Comparison of ENCODE assay signal across 10 cellular contexts in genomic region chr6:38673397-38674165, GRCh38. TPM values are rescaled to one million over a fixed set of nuclear protein-coding genes. Genes with fewer than 3 reads are reported as not detected.
DNase-seq lines count a peak whose midpoint lies in the region; ATAC-seq lines count a peak whose summit lies in the region.
"Had no signal": no experiment of that assay in that cellular context is flagged by ENCODE, and none has a peak within 500 bp of the region (broad histone marks: within the 10 kb centered on the region; RNA-seq: fewer than 3 reads in every experiment).

No MANE protein-coding gene starts in this region.

- H3K9me3 Mint-ChIP-seq in activated T-helper 2 cell treated with anti-CD3 and anti-CD28 coated beads, Interferon-gamma antibody, Interleukin-2, Interleukin-4, amounts not matched to agents 10 μg/mL and 5 μg/mL and 100 μg/mL, durations not matched to agents 14 hours and 24 hours and 36 hours: peaks cover 6% of the 10 kb centered on the region

- peaks cover 45% of the 10 kb centered on the region for H3K36me3 Mint-ChIP-seq in activated T-helper 2 cell treated with anti-CD3 and anti-CD28 coated beads, Interferon-gamma antibody, Interleukin-2, Interleukin-4, amounts not matched to agents 10 μg/mL and 5 μg/mL and 100 μg/mL, durations not matched to agents 14 hours and 24 hours and 36 hours (ENCODE audit: low read depth)

- ATAC-seq in esophagus mucosa: peak; percentile 15
- ATAC-seq: psoas muscle had no signal

- DNase-seq in GDM1 (lab: John Stamatoyannopoulos, UW) (peak; percentile 13), NOMO-1 treated with dmso at 0.1 percent for 144 hours (lab: John Stamatoyannopoulos, UW; ENCODE audit: unreplicated experiment) (peak; percentile 9), H7 (no peak), NCI-H146 (lab: John Stamatoyannopoulos, UW) (no peak)
- DNase-seq in activated T-helper 2 cell treated with anti-CD3 and anti-CD28 coated beads, Interferon-gamma antibody, Interleukin-2, Interleukin-4, amounts not matched to agents 10 μg/mL and 5 μg/mL and 100 μg/mL, durations not matched to agents 14 hours and 24 hours and 36 hours (ENCODE audit: low spot score): no peak
- DNase-seq: DMS79 treated with DMSO at 0.1 percent for 48 hours, MG63, psoas muscle, stomach had no signal

- peaks cover 13% of the 10 kb centered on the region for H3K36me3 ChIP-seq in H7 (replicated peaks; ENCODE audit: control insufficient read depth, insufficient read depth, low read length)

- H3K27ac Mint-ChIP-seq in activated T-helper 2 cell treated with anti-CD3 and anti-CD28 coated beads, Interferon-gamma antibody, Interleukin-2, Interleukin-4, amounts not matched to agents 10 μg/mL and 5 μg/mL and 100 μg/mL, durations not matched to agents 14 hours and 24 hours and 36 hours: no peak overlapping the region

- no peaks in the 10 kb centered on the region for H3K27me3 Mint-ChIP-seq in activated T-helper 2 cell treated with anti-CD3 and anti-CD28 coated beads, Interferon-gamma antibody, Interleukin-2, Interleukin-4, amounts not matched to agents 10 μg/mL and 5 μg/mL and 100 μg/mL, durations not matched to agents 14 hours and 24 hours and 36 hours (ENCODE audit: low read depth)

- peaks cover 33% of the 10 kb centered on the region for H3K4me1 Mint-ChIP-seq in activated T-helper 2 cell treated with anti-CD3 and anti-CD28 coated beads, Interferon-gamma antibody, Interleukin-2, Interleukin-4, amounts not matched to agents 10 μg/mL and 5 μg/mL and 100 μg/mL, durations not matched to agents 14 hours and 24 hours and 36 hours (ENCODE audit: low read depth)

- no peak overlapping the region for H3K4me3 Mint-ChIP-seq in activated T-helper 2 cell treated with anti-CD3 and anti-CD28 coated beads, Interferon-gamma antibody, Interleukin-2, Interleukin-4, amounts not matched to agents 10 μg/mL and 5 μg/mL and 100 μg/mL, durations not matched to agents 14 hours and 24 hours and 36 hours (ENCODE audit: low read depth)

- H3K27me3 ChIP-seq in H7 (ENCODE audit: control insufficient read depth, insufficient read depth, low read length): no peaks in the 10 kb centered on the region
- H3K27me3 ChIP-seq: MG63, stomach had no signal

- H3K4me3 ChIP-seq in H7 (ENCODE audit: insufficient read depth, low read depth, low read length): no peak overlapping the region
- H3K4me3 ChIP-seq: MG63, psoas muscle, stomach had no signal

- intact Hi-C loops in activated T-helper 2 cell treated with anti-CD3 and anti-CD28 coated beads, Interferon-gamma antibody, Interleukin-2, Interleukin-4, amounts not matched to agents 10 μg/mL and 5 μg/mL and 100 μg/mL, durations not matched to agents 14 hours and 24 hours and 36 hours (cut with micrococcal nuclease): loop anchor here (5.0 kb wide), 1 partner anchor 181 kb away; no protein-coding TSS in a partner anchor

RNA-seq across cellular contexts. Expression of gene GLO1, which starts 29.4 kb away (rescaled TPM):
- 71.4 TPM for total RNA-seq in esophagus mucosa
- 240 and 259 TPM in 2 replicates for total RNA-seq in H7 (2014; rRNA removed; shearing (Covaris generic))
- 129 and 134 TPM in 2 replicates for total RNA-seq in activated T-helper 2 cell treated with anti-CD3 and anti-CD28 coated beads, Interferon-gamma antibody, Interleukin-2, Interleukin-4, amounts not matched to agents 10 μg/mL and 5 μg/mL and 100 μg/mL, durations not matched to agents 14 hours and 24 hours and 36 hours

RNA-seq across cellular contexts. Expression of gene BTBD9, which starts 33.9 kb away (rescaled TPM):
- total RNA-seq in esophagus mucosa: 13.4 TPM
- total RNA-seq in H7 (2014; rRNA removed; shearing (Covaris generic)): 5.0 and 6.1 TPM in 2 replicates
- total RNA-seq in activated T-helper 2 cell treated with anti-CD3 and anti-CD28 coated beads, Interferon-gamma antibody, Interleukin-2, Interleukin-4, amounts not matched to agents 10 μg/mL and 5 μg/mL and 100 μg/mL, durations not matched to agents 14 hours and 24 hours and 36 hours: 12.7 and 15.2 TPM in 2 replicates

RNA-seq across cellular contexts. Expression of gene DNAH8, which starts 41.5 kb away (rescaled TPM):
- 0.04 TPM for total RNA-seq in esophagus mucosa
- total RNA-seq in H7 (2014; rRNA removed; shearing (Covaris generic)): 0.03 TPM in 1 of 2 replicates, not detected in the other
- total RNA-seq in activated T-helper 2 cell treated with anti-CD3 and anti-CD28 coated beads, Interferon-gamma antibody, Interleukin-2, Interleukin-4, amounts not matched to agents 10 μg/mL and 5 μg/mL and 100 μg/mL, durations not matched to agents 14 hours and 24 hours and 36 hours: 0.05 TPM in 1 of 2 replicates, not detected in the other

Comparison
In these comparisons a context has a peak if more than half of its experiments do, and no peak if none do; other contexts are left out.
1. DNase-seq: peak in GDM1 (single experiment) and NOMO-1 treated with dmso at 0.1 percent for 144 hours (single experiment); none in H7 (single experiment), activated T-helper 2 cell treated with anti-CD3 and anti-CD28 coated beads, Interferon-gamma antibody, Interleukin-2, Interleukin-4, amounts not matched to agents 10 μg/mL and 5 μg/mL and 100 μg/mL, durations not matched to agents 14 hours and 24 hours and 36 hours (single experiment) and NCI-H146 (single experiment).